In the genomic region with DNA sequence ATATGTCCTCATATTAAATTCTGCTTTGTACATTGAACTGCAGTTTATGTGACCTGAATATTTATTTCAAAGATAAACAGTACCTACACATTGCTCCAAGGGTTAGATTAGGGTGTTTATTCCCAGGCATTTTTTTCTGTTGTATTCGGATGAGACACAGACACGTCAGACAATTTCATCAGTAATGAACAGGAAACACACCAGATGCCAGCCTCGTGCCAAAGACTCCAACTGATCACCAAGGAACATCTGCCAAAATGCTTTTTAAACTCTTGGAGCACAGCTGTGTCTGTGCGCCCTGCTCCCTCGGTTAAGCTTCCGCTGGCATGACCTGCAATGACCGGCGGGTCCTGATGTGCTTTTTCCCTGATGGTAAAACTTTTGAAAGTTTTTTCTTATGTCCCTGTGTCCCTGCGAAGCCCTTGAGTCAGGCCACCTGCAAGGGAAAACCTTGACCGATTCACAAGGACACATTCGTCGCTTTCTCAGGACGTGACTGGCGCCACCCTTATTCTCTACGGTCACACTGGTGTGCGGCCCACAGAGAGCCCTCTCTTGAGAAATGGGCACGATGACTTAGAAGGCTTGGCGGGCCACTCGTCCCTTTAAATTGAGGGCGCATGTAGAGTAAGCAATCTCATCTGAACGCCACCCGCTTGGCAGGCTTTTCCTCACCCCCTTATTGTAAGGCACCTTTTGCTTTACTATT, we compare ENCODE assay signal across 22 cellular contexts.
DNase-seq lines count a peak whose midpoint lies in the region; ATAC-seq and TF ChIP-seq lines count a peak whose summit lies in the region.
"Had no signal": no experiment of that assay in that cellular context is flagged by ENCODE, and none has a peak within 500 bp of the region (broad histone marks: within the 10 kb centered on the region; RNA-seq: fewer than 3 reads in every experiment).

No MANE protein-coding gene starts in this region.

- peak overlapping the region; percentile 5 for H2BK120ac ChIP-seq in mesenchymal stem cell (ENCODE audit: low read depth, low read length)

- H3K4me1 Mint-ChIP-seq in HFFc6 (ENCODE audit: low read depth) (peaks cover 33% of the 10 kb centered on the region), endothelial cell (ENCODE audit: unreplicated experiment) (no peaks in the 10 kb centered on the region), nephron progenitor cell (peaks cover 5% of the 10 kb centered on the region)
- H3K4me1 Mint-ChIP-seq: mesothelial cell of epicardium had no signal

- H3K9me3 ChIP-seq in mesenchymal stem cell (ENCODE audit: control insufficient read depth, low read length): peaks cover 15% of the 10 kb centered on the region

- WGBS in mesenchymal stem cell: 89% methylated on average over 22 of the region's 22 CpGs

- no peak overlapping the region for H3K9ac ChIP-seq in mesenchymal stem cell (ENCODE audit: low read length)

- H2BK5ac ChIP-seq in mesenchymal stem cell (ENCODE audit: low read depth, low read length, poor library complexity, severe bottlenecking): no peak overlapping the region

- H3K36me3 Mint-ChIP-seq in HFFc6 (ENCODE audit: low read depth) (peaks cover 29% of the 10 kb centered on the region), endothelial cell (ENCODE audit: low read depth, unreplicated experiment) (peaks cover 17% of the 10 kb centered on the region), nephron progenitor cell (ENCODE audit: low read depth) (peaks cover 27% of the 10 kb centered on the region)

- H3K4me1 ChIP-seq in mesenchymal stem cell (ENCODE audit: control insufficient read depth, insufficient read depth, low read depth, low read length): peaks cover 5% of the 10 kb centered on the region

- H3K4me3 ChIP-seq in AG10803 (ENCODE audit: low read length) (no peak overlapping the region), astrocyte of the spinal cord (ENCODE audit: low read depth, low read length) (no peak overlapping the region), mesenchymal stem cell (ENCODE audit: insufficient read depth in 1 of 2, low read depth in 1 of 2, low read length in 2 of 2) (no peak overlapping the region)
- H3K4me3 ChIP-seq: sigmoid colon had no signal

- H4K8ac ChIP-seq in mesenchymal stem cell (ENCODE audit: low read length): peak overlapping the region; percentile 37

- TF ChIP-seq CTCF in AG10803 (conservative IDR thresholded peaks at IDR 0.05; ENCODE audit: low read length) (no peak), HFFc6 (IDR thresholded peaks at IDR 0.05) (no peak), astrocyte of the spinal cord (IDR thresholded peaks at IDR 0.05; ENCODE audit: low read depth, low read length) (no peak), endothelial cell (IDR thresholded peaks at IDR 0.05; ENCODE audit: unreplicated experiment) (no peak), nephron progenitor cell (IDR thresholded peaks at IDR 0.05) (no peak)

- no peak for ATAC-seq in HG02642 (IDR thresholded peaks at IDR 0.05; ENCODE audit: poor library complexity, unreplicated experiment)
- ATAC-seq: effector memory CD8-positive, alpha-beta T cell had no signal

- no peak overlapping the region for H3K4me2 ChIP-seq in mesenchymal stem cell (ENCODE audit: low read length, poor library complexity, severe bottlenecking)

- in situ Hi-C loops in astrocyte of the spinal cord (cut with HindIII; ENCODE audit: low sequenced_read_pairs): no loop called here

- H3K14ac ChIP-seq in mesenchymal stem cell (ENCODE audit: low read length in 2 of 2): no peak overlapping the region

- H2BK12ac ChIP-seq in mesenchymal stem cell (ENCODE audit: low read length in 2 of 2): no peak overlapping the region

- H2AFZ ChIP-seq in mesenchymal stem cell (ENCODE audit: low read depth, low read length): no peak overlapping the region

- H3K27me3 Mint-ChIP-seq in HFFc6 (ENCODE audit: insufficient read depth) (peaks cover 3% of the 10 kb centered on the region), endothelial cell (ENCODE audit: unreplicated experiment) (peaks cover 12% of the 10 kb centered on the region), nephron progenitor cell (ENCODE audit: low read depth, poor library complexity) (peaks cover 12% of the 10 kb centered on the region)

- H3K27me3 ChIP-seq in mesenchymal stem cell (ENCODE audit: control insufficient read depth in 1 of 2, insufficient read depth in 1 of 2, low read length in 2 of 2): no peaks in the 10 kb centered on the region
- H3K27me3 ChIP-seq: sigmoid colon had no signal

- H3K23ac ChIP-seq in mesenchymal stem cell (ENCODE audit: low read length in 2 of 2): no peak overlapping the region

- H3K4me3 Mint-ChIP-seq in HFFc6 (no peak overlapping the region), endothelial cell (ENCODE audit: unreplicated experiment) (no peak overlapping the region), nephron progenitor cell (no peak overlapping the region)
- H3K4me3 Mint-ChIP-seq: activated naive CD8-positive, alpha-beta T cell; CD14-positive monocyte; effector memory CD8-positive, alpha-beta T cell; mesothelial cell of epicardium had no signal

- no peak overlapping the region for H2AK5ac ChIP-seq in mesenchymal stem cell (ENCODE audit: low read length, severe bottlenecking)

- no peaks in the 10 kb centered on the region for H3K79me1 ChIP-seq in mesenchymal stem cell (replicated peaks; ENCODE audit: low read length, poor library complexity, severe bottlenecking)

- peak overlapping the region; percentile 28 for H2BK15ac ChIP-seq in mesenchymal stem cell (ENCODE audit: low read depth, poor library complexity, severe bottlenecking)

- H3K4ac ChIP-seq in mesenchymal stem cell (ENCODE audit: low read depth in 1 of 2, low read length in 2 of 2): peak overlapping the region in 1 of 2 experiments; percentile 51

- peak overlapping the region; percentile 77 for H3K27ac Mint-ChIP-seq in HFFc6
- no peak overlapping the region for H3K27ac Mint-ChIP-seq in endothelial cell (ENCODE audit: unreplicated experiment)
- H3K27ac Mint-ChIP-seq in nephron progenitor cell: no peak overlapping the region
- H3K27ac Mint-ChIP-seq: activated naive CD8-positive, alpha-beta T cell; effector memory CD8-positive, alpha-beta T cell; mesothelial cell of epicardium had no signal

- peak overlapping the region; percentile 50 for H4K91ac ChIP-seq in mesenchymal stem cell (ENCODE audit: low read length)

- H3K36me3 ChIP-seq in mesenchymal stem cell (ENCODE audit: control insufficient read depth in 1 of 2, insufficient read depth in 2 of 2, low read depth in 1 of 2, low read length in 2 of 2): no peaks in the 10 kb centered on the region
- H3K36me3 ChIP-seq: sigmoid colon had no signal

- H3K18ac ChIP-seq in mesenchymal stem cell (ENCODE audit: low read depth in 1 of 2, low read length in 2 of 2): peak overlapping the region; percentile 28 to 72

- peak; percentile 73 for DNase-seq in AG10803 (ENCODE audit: low read depth)
- peak; percentile 25 for DNase-seq in HFFc6
- peak; percentile 34 for DNase-seq in astrocyte of the spinal cord (ENCODE audit: low read depth, low spot score)
- peak; percentile 26 for DNase-seq in mesenchymal stem cell
- no peak for DNase-seq in activated T-cell treated with anti-CD3 and anti-CD28 coated beads for 4 hours
- no peak for DNase-seq in endothelial cell (ENCODE audit: low spot score)
- DNase-seq in nephron progenitor cell: no peak
- DNase-seq: activated CD4-positive, alpha-beta T cell treated with anti-CD3 and anti-CD28 coated beads for 48 hours; activated T-cell treated with anti-CD3 and anti-CD28 coated beads, Interleukin-2, amount 50 U/mL, for 1 hour; central memory CD4-positive, alpha-beta T cell; effector memory CD8-positive, alpha-beta T cell; NCI-H2081; nucleus accumbens; SHP77 treated with DMSO at 0.1 percent for 48 hours; sigmoid colon; stimulated activated CD4-positive, alpha-beta T cell treated with anti-CD3 and anti-CD28 coated beads, Interleukin-4, amount 100 ng/mL, for 4 hours; T-helper 9 cell; trophoblast cell had no signal

- H3K9me3 Mint-ChIP-seq in HFFc6 (peaks cover 38% of the 10 kb centered on the region), endothelial cell (ENCODE audit: unreplicated experiment) (peaks cover 9% of the 10 kb centered on the region), nephron progenitor cell (peaks cover 37% of the 10 kb centered on the region)

- no peak overlapping the region for H3K27ac ChIP-seq in mesenchymal stem cell (ENCODE audit: low read length, poor library complexity, severe bottlenecking)
- H3K27ac ChIP-seq: sigmoid colon had no signal

Comparison
In these comparisons a context has a peak if more than half of its experiments do, and no peak if none do; other contexts are left out.
1. DNase-seq: peak in AG10803 (single experiment), HFFc6 (single experiment), astrocyte of the spinal cord (single experiment) and mesenchymal stem cell (single experiment); none in activated T-cell treated with anti-CD3 and anti-CD28 coated beads for 4 hours (single experiment), endothelial cell (single experiment) and nephron progenitor cell (single experiment).